Comparison of ENCODE assay signal across 8 cellular contexts in genomic region chr11:68002943-68003845, GRCh38. TPM values are rescaled to one million over a fixed set of nuclear protein-coding genes. Genes with fewer than 3 reads are reported as not detected.
DNase-seq lines count a peak whose midpoint lies in the region; ATAC-seq and TF ChIP-seq lines count a peak whose summit lies in the region.

No MANE protein-coding gene starts in this region.

- peak overlapping the region; percentile 82 for H3K4me3 Mint-ChIP-seq in activated naive CD4-positive, alpha-beta T cell treated with anti-CD3 and anti-CD28 coated beads for 36 hours

- peaks cover 14% of the 10 kb centered on the region for H3K4me1 Mint-ChIP-seq in activated naive CD4-positive, alpha-beta T cell treated with anti-CD3 and anti-CD28 coated beads for 36 hours (ENCODE audit: low read depth)

- H4K20me1 ChIP-seq in PC-3 (ENCODE audit: low read length) (no peaks in the 10 kb centered on the region), smooth muscle cell (ENCODE audit: low read depth) (no peaks in the 10 kb centered on the region)

- intact Hi-C loops in PC-3 (cut with micrococcal nuclease), result no loop called here
- intact Hi-C loops in activated naive CD4-positive, alpha-beta T cell treated with anti-CD3 and anti-CD28 coated beads for 36 hours (cut with micrococcal nuclease), result loop anchor here (10.0 kb wide), 1 partner anchor 122 kb away; the partner anchor contains the start of gene CHKA
- intact Hi-C loops in right cardiac atrium (cut with DNase I), result no loop called here

- no peaks in the 10 kb centered on the region for H3K36me3 Mint-ChIP-seq in activated naive CD4-positive, alpha-beta T cell treated with anti-CD3 and anti-CD28 coated beads for 36 hours (ENCODE audit: low read depth)

- 13% methylated on average over 86 of the region's 86 CpGs for WGBS in right cardiac atrium
- whole genome bisulfite sequencing in smooth muscle cell (ENCODE audit: low lambda C conversion rate), result 22% methylated on average over 48 of the region's 86 CpGs

- H3K9ac ChIP-seq in PC-3 (ENCODE audit: low read length) (peak overlapping the region; percentile 65), smooth muscle cell (ENCODE audit: low read depth) (no peak overlapping the region)

- H3K4me1 ChIP-seq in PC-3 (ENCODE audit: insufficient read depth, low read length) (peaks cover 13% of the 10 kb centered on the region; the same call in 1 of the 2 replicates), right cardiac atrium (ENCODE audit: control insufficient read depth, insufficient read depth, low read length) (no peaks in the 10 kb centered on the region), smooth muscle cell (ENCODE audit: low read depth) (peaks cover 4% of the 10 kb centered on the region)

- H3K27ac ChIP-seq in PC-3 (ENCODE audit: low read length) (no peak overlapping the region), right cardiac atrium (ENCODE audit: low read length) (no peak overlapping the region), smooth muscle cell (ENCODE audit: low read depth) (no peak overlapping the region)

- H3K79me2 ChIP-seq in PC-3 (ENCODE audit: low read length) (no peaks in the 10 kb centered on the region), smooth muscle cell (ENCODE audit: low read depth) (no peaks in the 10 kb centered on the region)

- H3K9me3 Mint-ChIP-seq in activated naive CD4-positive, alpha-beta T cell treated with anti-CD3 and anti-CD28 coated beads for 36 hours, result no peaks in the 10 kb centered on the region

- H3K9me3 ChIP-seq in PC-3 (ENCODE audit: low read length), result no peaks in the 10 kb centered on the region
- no peaks in the 10 kb centered on the region for H3K9me3 ChIP-seq in right cardiac atrium (ENCODE audit: control insufficient read depth, low read length)
- no peaks in the 10 kb centered on the region for H3K9me3 ChIP-seq in smooth muscle cell (replicated peaks; ENCODE audit: low read depth)

- DNase-seq in PC-3, result peak; percentile 48
- peak; percentile 41 for DNase-seq in activated naive CD4-positive, alpha-beta T cell treated with anti-CD3 and anti-CD28 coated beads for 36 hours
- peak; percentile 49 to 83 (median 80) for DNase-seq in right cardiac atrium
- DNase-seq in smooth muscle cell (lab: John Stamatoyannopoulos, UW; ENCODE audit: unreplicated experiment), result no peak
- DNase-seq in NCI-H128 (lab: John Stamatoyannopoulos, UW; ENCODE audit: unreplicated experiment), result no peak
- no peak for DNase-seq in kidney glomerular epithelial cell (lab: John Stamatoyannopoulos, UW)

- H3K36me3 ChIP-seq in PC-3 (ENCODE audit: low read depth, low read length) (no peaks in the 10 kb centered on the region), smooth muscle cell (ENCODE audit: low read depth) (no peaks in the 10 kb centered on the region)

- no peaks in the 10 kb centered on the region for H3K27me3 Mint-ChIP-seq in activated naive CD4-positive, alpha-beta T cell treated with anti-CD3 and anti-CD28 coated beads for 36 hours (ENCODE audit: low read depth)

- H3F3A ChIP-seq in PC-3 (ENCODE audit: low read length, unreplicated experiment), result no peaks in the 10 kb centered on the region
- H3F3A ChIP-seq in smooth muscle cell (ENCODE audit: low read depth), result no peaks in the 10 kb centered on the region

- H2AFZ ChIP-seq in PC-3 (ENCODE audit: low read length), result peak overlapping the region; percentile 85
- peak overlapping the region; percentile 74 for H2AFZ ChIP-seq in smooth muscle cell (ENCODE audit: low read depth)

- CTCF ChIA-PET in PC-3 (lab: Charles Lee), result no interaction called here
- CTCF ChIA-PET in activated naive CD4-positive, alpha-beta T cell treated with anti-CD3 and anti-CD28 coated beads for 36 hours (lab: Charles Lee), result no interaction called here

- TF ChIP-seq CTCF in PC-3 (conservative IDR thresholded peaks at IDR 0.05; ENCODE audit: low read depth, low read length), result no peak
- TF ChIP-seq CTCF in smooth muscle cell (IDR thresholded peaks at IDR 0.05; ENCODE audit: borderline replicate concordance, insufficient read depth, poor library complexity, severe bottlenecking), result no peak

- ATAC-seq in GM18861 (IDR thresholded peaks at IDR 0.05; ENCODE audit: unreplicated experiment) (peak; percentile 22), HG03039 (IDR thresholded peaks at IDR 0.05; ENCODE audit: unreplicated experiment) (peak; percentile 25), PC-3 (peak; percentile 69), right cardiac atrium (peak; percentile 20 to 35)

- peak overlapping the region; percentile 83 for H3K4me3 ChIP-seq in PC-3 (ENCODE audit: low read length)
- peak overlapping the region; percentile 94 for H3K4me3 ChIP-seq in right cardiac atrium (ENCODE audit: low read length)
- peak overlapping the region; percentile 70 for H3K4me3 ChIP-seq in smooth muscle cell

- peak overlapping the region; percentile 99 for H3K4me2 ChIP-seq in PC-3 (ENCODE audit: low read length)
- peak overlapping the region; percentile 99 for H3K4me2 ChIP-seq in smooth muscle cell

- POLR2A ChIA-PET in PC-3 (lab: Charles Lee; ENCODE audit: unreplicated experiment), result no interaction called here

- BruUV-seq in PC-3 (replicated peaks; lab: Mats Ljungman, UMichigan), result no TSS peak

- no peak overlapping the region for H3K27ac Mint-ChIP-seq in activated naive CD4-positive, alpha-beta T cell treated with anti-CD3 and anti-CD28 coated beads for 36 hours

- H3K27me3 ChIP-seq in PC-3 (ENCODE audit: low read length) (no peaks in the 10 kb centered on the region), right cardiac atrium (ENCODE audit: control insufficient read depth, insufficient read depth) (no peaks in the 10 kb centered on the region), smooth muscle cell (ENCODE audit: low read depth) (no peaks in the 10 kb centered on the region)

- H3K9me2 ChIP-seq in PC-3 (replicated peaks; ENCODE audit: low read length), result no peaks in the 10 kb centered on the region

RNA-seq across cellular contexts. Expression of gene UNC93B1, which starts 0.7 kb away (rescaled TPM):
- 66.8 and 77.0 TPM in 2 replicates for total RNA-seq in PC-3 (2014; rRNA removed)
- 10 to 100 TPM; 18.4 to 19.0 TPM for total RNA-seq in activated naive CD4-positive, alpha-beta T cell treated with anti-CD3 and anti-CD28 coated beads for 36 hours
- total RNA-seq in right cardiac atrium, result 10 to 100 TPM in 3 of 4 donors, 1 to 10 TPM in 1; 9.0 to 13.2 (median 11.9) TPM
- 6.9 TPM for polyA plus RNA-seq in right cardiac atrium
- 17.5 and 18.3 TPM in 2 replicates for total RNA-seq in smooth muscle cell
- 25.1 and 33.4 TPM in 2 replicates for polyA plus RNA-seq in smooth muscle cell

RNA-seq across cellular contexts. Expression of gene ALDH3B1, which starts 6.9 kb away (rescaled TPM):
- total RNA-seq in PC-3 (2014; rRNA removed) (26.0 and 28.1 TPM in 2 replicates), right cardiac atrium (1 to 10 TPM; 3.8 to 5.7 (median 4.9) TPM), smooth muscle cell (6.9 and 9.9 TPM in 2 replicates)
- total RNA-seq in activated naive CD4-positive, alpha-beta T cell treated with anti-CD3 and anti-CD28 coated beads for 36 hours, result not detected
- polyA plus RNA-seq in right cardiac atrium (2.9 TPM), smooth muscle cell (8.8 and 9.1 TPM in 2 replicates)

RNA-seq across cellular contexts. Expression of gene NDUFS8, which starts 27.3 kb away (rescaled TPM):
- total RNA-seq in PC-3 (2014; rRNA removed) (560 and 576 TPM in 2 replicates), right cardiac atrium (100 to 1,000 TPM; 334 to 454 (median 391) TPM), smooth muscle cell (115 and 165 TPM in 2 replicates)
- total RNA-seq in activated naive CD4-positive, alpha-beta T cell treated with anti-CD3 and anti-CD28 coated beads for 36 hours, result 100 to 1,000 TPM; 142 to 162 TPM
- polyA plus RNA-seq in right cardiac atrium (642 TPM), smooth muscle cell (302 and 314 TPM in 2 replicates)

RNA-seq across cellular contexts. Expression of gene TCIRG1, which starts 35.6 kb away (rescaled TPM):
- total RNA-seq in PC-3 (2014; rRNA removed) (183 and 203 TPM in 2 replicates), right cardiac atrium (10 to 100 TPM; 23.4 to 40.2 (median 36.6) TPM), smooth muscle cell (37.2 and 39.7 TPM in 2 replicates)
- total RNA-seq in activated naive CD4-positive, alpha-beta T cell treated with anti-CD3 and anti-CD28 coated beads for 36 hours, result 100 to 1,000 TPM; 137 to 141 TPM
- polyA plus RNA-seq in right cardiac atrium (38.3 TPM), smooth muscle cell (59.0 and 76.4 TPM in 2 replicates)

Comparison
In these comparisons a context has a peak if more than half of its experiments do, and no peak if none do; other contexts are left out.
1. DNase-seq: peak in PC-3 (single experiment), activated naive CD4-positive, alpha-beta T cell treated with anti-CD3 and anti-CD28 coated beads for 36 hours (single experiment) and right cardiac atrium (3 of 3); none in smooth muscle cell (single experiment), NCI-H128 (single experiment) and kidney glomerular epithelial cell (single experiment).
2. Peak in every context shown above with its lines, with median percentiles within 50 percentile points of each other: ATAC-seq and H3K4me3 ChIP-seq.